Comparison of ENCODE assay signal across 8 cellular contexts in genomic region chr17:81702934-81703746, GRCh38. TPM values are rescaled to one million over a fixed set of nuclear protein-coding genes. Genes with fewer than 3 reads are reported as not detected.
DNase-seq lines count a peak whose midpoint lies in the region; TF ChIP-seq lines count a peak whose summit lies in the region.

MRPL12 (plus strand) TSS chr17:81703367; CDS start chr17:81703502, 135 bp downstream.

- no peak for TF ChIP-seq CTCF in GM20000 (IDR thresholded peaks at IDR 0.05; ENCODE audit: extremely low read depth, missing control alignments)

- 0 to 1% methylated on average over 92 to 93 of the region's 102 CpGs for WGBS in mesodermal cell (ENCODE audit: insufficient coverage in 2 of 2), 2 experiments

- H3K9me3 ChIP-seq in mesodermal cell (ENCODE audit: control insufficient read depth, low read length), result no peaks in the 10 kb centered on the region

- peak within 1 kb of the TSS; percentile 92 for H3K4me3 ChIP-seq in mesodermal cell (ENCODE audit: extremely low read depth, insufficient read depth, low read length, poor library complexity, severe bottlenecking)

- H3K36me3 ChIP-seq in mesodermal cell (ENCODE audit: control insufficient read depth, insufficient read depth, low read length), result peaks cover 68% of the 10 kb centered on the region

- DNase-seq in COLO829 (ENCODE audit: low spot score), result peak; percentile 94
- peak; percentile 99 for DNase-seq in GM20000 (ENCODE audit: low spot score)
- peak in 74 of 76 experiments; percentile 35 to 93 (median 82) for DNase-seq in HUDEP-2 (lab: John Stamatoyannopoulos, UW; ENCODE audit: unreplicated experiment in 76 of 76)
- DNase-seq in NOMO-1 treated with dmso at 0.1 percent for 144 hours (lab: John Stamatoyannopoulos, UW; ENCODE audit: unreplicated experiment), result peak; percentile 89
- peak; percentile 69 for DNase-seq in activated CD8-positive, alpha-beta memory T cell treated with anti-CD3 and anti-CD28 coated beads, Interleukin-2, amount 50 U/mL, for 1 hour (ENCODE audit: extremely low read depth)
- DNase-seq in stimulated activated CD8-positive, alpha-beta memory T cell treated with anti-CD3 and anti-CD28 coated beads, Interleukin-15, amount 100 ng/mL, for 24 hours (ENCODE audit: low read depth), result peak; percentile 83

- peak within 1 kb of the TSS; percentile 88 for H3K27ac ChIP-seq in mesodermal cell (ENCODE audit: low read depth, low read length, severe bottlenecking)

- in situ Hi-C loops in endometrial microvascular endothelial cells (cut with HindIII; ENCODE audit: inconsistent ontology term, low pct_unique_long_range_greater_than_20kb, low sequenced_read_pairs), result no loop called here

- H3K4me1 ChIP-seq in mesodermal cell (ENCODE audit: control insufficient read depth, insufficient read depth, low read length, poor library complexity, severe bottlenecking), result peaks cover 13% of the 10 kb centered on the region

RNA-seq across cellular contexts. Expression of gene MRPL12, which starts in this region (rescaled TPM):
- total RNA-seq in endometrial microvascular endothelial cells (ENCODE audit: inconsistent ontology term), result 120 TPM
- polyA plus RNA-seq in mesodermal cell (2013, experiment 1 of 2), result 69.7 TPM
- polyA plus RNA-seq in mesodermal cell (2013, experiment 2 of 2), result 65.7 TPM

Comparison
In these comparisons a context has a peak if more than half of its experiments do, and no peak if none do; other contexts are left out.
1. Peak in every context shown above with its lines: DNase-seq, H3K4me3 ChIP-seq and H3K27ac ChIP-seq.